Comparison of ENCODE assay signal across 1 cellular context in genomic region chr4:76058302-76058701, GRCh38.
TF ChIP-seq lines count a peak whose summit lies in the region.

No MANE protein-coding gene starts in this region.

TF ChIP-seq in K562, 482 proteins besides CTCF, POLR2A, EP300 and RAD21 (continued from another document):
- TF ChIP-seq ZBTB11 (CRISPR knock-in tag; IDR thresholded peaks at IDR 0.05), result no peak
- no peak for TF ChIP-seq MED1 (CRISPR knock-in tag; IDR thresholded peaks at IDR 0.05; ENCODE audit: borderline replicate concordance)
- no peak for TF ChIP-seq SNRNP70 (optimal IDR thresholded peaks at IDR 0.05; ENCODE audit: low read depth, low read length)
- no peak for TF ChIP-seq ZNF12 (CRISPR knock-in tag; IDR thresholded peaks at IDR 0.05)
- no peak for TF ChIP-seq GABPA (tag; conservative IDR thresholded peaks at IDR 0.05; ENCODE audit: low read depth)
- TF ChIP-seq GATAD2A (IDR thresholded peaks at IDR 0.05), result no peak
- TF ChIP-seq ATF4 (CRISPR knock-in tag; IDR thresholded peaks at IDR 0.05), result no peak
- TF ChIP-seq TAF15 (IDR thresholded peaks at IDR 0.05; ENCODE audit: low read depth, low read length), result no peak
- no peak for TF ChIP-seq TAF7 (tag; IDR thresholded peaks at IDR 0.05)
- no peak for TF ChIP-seq ZNF253 (CRISPR knock-in tag; conservative IDR thresholded peaks at IDR 0.05)
- TF ChIP-seq ZNF384 (IDR thresholded peaks at IDR 0.05; ENCODE audit: low read depth, low read length), result no peak
- no peak for TF ChIP-seq ZNF785 (CRISPR knock-in tag; IDR thresholded peaks at IDR 0.05)
- no peak for TF ChIP-seq BRCA1 (IDR thresholded peaks at IDR 0.05)
- TF ChIP-seq BRCA1 (CRISPR knock-in tag; IDR thresholded peaks at IDR 0.05), result no peak
- no peak for TF ChIP-seq MITF (IDR thresholded peaks at IDR 0.05)
- TF ChIP-seq FOXJ2 (tag; IDR thresholded peaks at IDR 0.05), result no peak
- TF ChIP-seq HDGF (IDR thresholded peaks at IDR 0.05), result no peak
